ENCODE assay signal across 2 cellular contexts in the genomic region with DNA sequence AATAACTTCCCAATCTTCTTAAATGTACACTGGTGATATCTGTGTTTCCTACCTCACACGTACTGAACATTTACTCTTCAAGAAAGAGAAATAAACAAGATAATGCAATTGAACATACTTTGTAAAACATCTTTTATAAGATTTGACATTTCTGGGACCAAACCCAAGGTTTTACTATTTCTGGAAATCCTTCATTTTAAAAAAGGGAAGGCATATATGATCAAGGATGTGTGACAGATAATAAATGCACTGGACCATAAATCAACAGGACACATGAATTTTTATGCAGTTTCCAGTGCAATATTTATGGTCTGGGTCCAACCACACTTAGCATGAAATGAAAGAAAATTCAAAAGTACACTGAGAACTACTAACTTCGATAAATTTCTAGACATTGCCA.
TF ChIP-seq lines count a peak whose summit lies in the region.

No MANE protein-coding gene starts in this region.

TF ChIP-seq in SK-N-SH treated with all-trans-retinoic acid at 6 μM for 48 hours, 23 proteins besides CTCF, POLR2A, EP300 and RAD21 (continued from another document):
- TF ChIP-seq, protein P1, sequence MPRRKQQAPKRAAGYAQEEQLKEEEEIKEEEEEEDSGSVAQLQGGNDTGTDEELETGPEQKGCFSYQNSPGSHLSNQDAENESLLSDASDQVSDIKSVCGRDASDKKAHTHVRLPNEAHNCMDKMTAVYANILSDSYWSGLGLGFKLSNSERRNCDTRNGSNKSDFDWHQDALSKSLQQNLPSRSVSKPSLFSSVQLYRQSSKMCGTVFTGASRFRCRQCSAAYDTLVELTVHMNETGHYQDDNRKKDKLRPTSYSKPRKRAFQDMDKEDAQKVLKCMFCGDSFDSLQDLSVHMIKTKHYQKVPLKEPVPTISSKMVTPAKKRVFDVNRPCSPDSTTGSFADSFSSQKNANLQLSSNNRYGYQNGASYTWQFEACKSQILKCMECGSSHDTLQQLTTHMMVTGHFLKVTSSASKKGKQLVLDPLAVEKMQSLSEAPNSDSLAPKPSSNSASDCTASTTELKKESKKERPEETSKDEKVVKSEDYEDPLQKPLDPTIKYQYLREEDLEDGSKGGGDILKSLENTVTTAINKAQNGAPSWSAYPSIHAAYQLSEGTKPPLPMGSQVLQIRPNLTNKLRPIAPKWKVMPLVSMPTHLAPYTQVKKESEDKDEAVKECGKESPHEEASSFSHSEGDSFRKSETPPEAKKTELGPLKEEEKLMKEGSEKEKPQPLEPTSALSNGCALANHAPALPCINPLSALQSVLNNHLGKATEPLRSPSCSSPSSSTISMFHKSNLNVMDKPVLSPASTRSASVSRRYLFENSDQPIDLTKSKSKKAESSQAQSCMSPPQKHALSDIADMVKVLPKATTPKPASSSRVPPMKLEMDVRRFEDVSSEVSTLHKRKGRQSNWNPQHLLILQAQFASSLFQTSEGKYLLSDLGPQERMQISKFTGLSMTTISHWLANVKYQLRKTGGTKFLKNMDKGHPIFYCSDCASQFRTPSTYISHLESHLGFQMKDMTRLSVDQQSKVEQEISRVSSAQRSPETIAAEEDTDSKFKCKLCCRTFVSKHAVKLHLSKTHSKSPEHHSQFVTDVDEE (CRISPR knock-in tag; IDR thresholded peaks at IDR 0.05) = no peak
- TF ChIP-seq ZNF565 (CRISPR knock-in tag; conservative IDR thresholded peaks at IDR 0.05; ENCODE audit: low read depth) = no peak
- no peak; the same call in 1 of the 2 replicates for TF ChIP-seq RARB (CRISPR knock-in tag; IDR thresholded peaks at IDR 0.05)
- no peak for TF ChIP-seq ZNF8 (CRISPR knock-in tag; IDR thresholded peaks at IDR 0.05)
- peak; percentile 56; the same call in 1 of the 2 replicates for TF ChIP-seq ZC3H10 (CRISPR knock-in tag; IDR thresholded peaks at IDR 0.05)
- TF ChIP-seq BACH2 (CRISPR knock-in tag; IDR thresholded peaks at IDR 0.05; ENCODE audit: borderline replicate concordance) = no peak
- TF ChIP-seq, protein P2, sequence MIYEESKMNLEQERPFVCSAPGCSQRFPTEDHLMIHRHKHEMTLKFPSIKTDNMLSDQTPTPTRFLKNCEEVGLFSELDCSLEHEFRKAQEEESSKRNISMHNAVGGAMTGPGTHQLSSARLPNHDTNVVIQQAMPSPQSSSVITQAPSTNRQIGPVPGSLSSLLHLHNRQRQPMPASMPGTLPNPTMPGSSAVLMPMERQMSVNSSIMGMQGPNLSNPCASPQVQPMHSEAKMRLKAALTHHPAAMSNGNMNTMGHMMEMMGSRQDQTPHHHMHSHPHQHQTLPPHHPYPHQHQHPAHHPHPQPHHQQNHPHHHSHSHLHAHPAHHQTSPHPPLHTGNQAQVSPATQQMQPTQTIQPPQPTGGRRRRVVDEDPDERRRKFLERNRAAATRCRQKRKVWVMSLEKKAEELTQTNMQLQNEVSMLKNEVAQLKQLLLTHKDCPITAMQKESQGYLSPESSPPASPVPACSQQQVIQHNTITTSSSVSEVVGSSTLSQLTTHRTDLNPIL (CRISPR knock-in tag; IDR thresholded peaks at IDR 0.05; ENCODE audit: low read depth) = no peak
- peak; percentile 63; the same call in 1 of the 2 replicates for TF ChIP-seq TOX (CRISPR knock-in tag; IDR thresholded peaks at IDR 0.05; ENCODE audit: borderline replicate concordance)

TF ChIP-seq in SK-N-SH, 30 proteins besides CTCF, POLR2A, EP300 and RAD21 (continued from another document):
- TF ChIP-seq SMC3 (IDR thresholded peaks at IDR 0.05; ENCODE audit: low read depth, low read length) = no peak
- TF ChIP-seq GATA2 (CRISPR knock-in tag; IDR thresholded peaks at IDR 0.05) = no peak
- no peak for TF ChIP-seq SIN3A (IDR thresholded peaks at IDR 0.05; ENCODE audit: borderline replicate concordance, low read depth, low read length)
